8 cellular contexts compared by ENCODE assay signal in the genomic region with DNA sequence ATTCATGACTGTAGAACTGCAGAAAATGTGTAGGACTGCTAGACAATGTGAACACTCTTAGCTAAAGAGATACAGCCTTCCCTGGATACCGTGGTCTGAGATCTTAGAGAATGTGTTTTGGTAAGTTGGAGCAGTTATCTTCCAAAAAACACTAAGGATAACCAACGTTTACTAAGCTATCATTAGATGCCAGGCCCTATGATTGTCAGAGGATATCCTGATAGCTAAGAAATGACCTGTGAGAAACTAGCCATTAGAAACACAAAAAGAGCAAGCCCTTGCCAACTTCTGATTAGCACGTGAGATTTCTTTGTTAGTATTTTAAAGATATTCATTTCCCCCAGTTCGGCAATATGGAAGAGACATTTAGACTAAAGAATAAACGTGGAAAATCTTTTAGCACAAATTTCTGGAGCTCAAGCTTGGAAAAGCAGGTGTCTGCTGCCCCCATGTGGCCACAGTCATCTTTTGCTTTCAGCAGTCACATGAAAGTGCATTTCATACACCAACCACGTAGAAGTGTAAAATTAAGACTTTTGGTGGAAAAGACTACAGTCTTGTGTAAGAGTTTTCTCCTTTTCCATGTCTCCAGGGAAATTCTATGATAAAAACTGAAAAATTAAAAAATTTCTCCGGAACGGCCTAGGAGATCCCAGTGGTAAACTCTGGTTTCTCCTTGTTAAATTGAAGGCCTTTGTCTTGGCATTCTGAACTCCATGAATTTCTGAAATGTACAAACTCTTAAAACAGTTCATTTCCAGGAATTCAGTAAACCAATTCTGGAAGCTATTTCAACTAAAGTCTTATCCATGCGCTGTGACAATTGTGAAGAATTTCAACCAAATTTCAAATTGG.
DNase-seq lines count a peak whose midpoint lies in the region; ATAC-seq and TF ChIP-seq lines count a peak whose summit lies in the region.

No MANE protein-coding gene starts in this region.

- H3K9ac ChIP-seq in smooth muscle cell (ENCODE audit: low read depth): no peak overlapping the region

- H3K36me3 ChIP-seq in smooth muscle cell (ENCODE audit: low read depth): no peaks in the 10 kb centered on the region

- H3K4me2 ChIP-seq in smooth muscle cell: no peak overlapping the region

- no peak overlapping the region for H2AFZ ChIP-seq in smooth muscle cell (ENCODE audit: low read depth)

- no peaks in the 10 kb centered on the region for H3K27me3 ChIP-seq in smooth muscle cell (ENCODE audit: low read depth)

- H4K20me1 ChIP-seq in smooth muscle cell (ENCODE audit: low read depth): no peaks in the 10 kb centered on the region

- ATAC-seq in GM21367 (IDR thresholded peaks at IDR 0.05; ENCODE audit: unreplicated experiment) (no peak), HG02642 (IDR thresholded peaks at IDR 0.05; ENCODE audit: poor library complexity, unreplicated experiment) (no peak)

- WGBS in smooth muscle cell (ENCODE audit: low lambda C conversion rate): 25% methylated on average over 9 of the region's 9 CpGs

- H3K9me3 ChIP-seq in smooth muscle cell (replicated peaks; ENCODE audit: low read depth): no peaks in the 10 kb centered on the region

- DNase-seq in EH (ENCODE audit: low read depth): peak; percentile 65
- peak; percentile 6 for DNase-seq in KG1 (lab: John Stamatoyannopoulos, UW)
- peak; percentile 53 for DNase-seq in T follicular helper cell (ENCODE audit: low read depth)
- peak in 52 of 58 donors; percentile 0 to 88 (median 19) for DNase-seq in anterior cingulate cortex (lab: John Stamatoyannopoulos, UW)
- peak; percentile 2 to 21 for DNase-seq in hippocampal formation (lab: John Stamatoyannopoulos, UW)
- DNase-seq in smooth muscle cell (lab: John Stamatoyannopoulos, UW; ENCODE audit: unreplicated experiment): peak; percentile 13

- no peaks in the 10 kb centered on the region for H3K79me2 ChIP-seq in smooth muscle cell (ENCODE audit: low read depth)

- H3K27ac ChIP-seq in smooth muscle cell (ENCODE audit: low read depth): no peak overlapping the region

- H3K4me1 ChIP-seq in smooth muscle cell (ENCODE audit: low read depth): no peaks in the 10 kb centered on the region

- no peak overlapping the region for H3K4me3 ChIP-seq in smooth muscle cell

- H3F3A ChIP-seq in smooth muscle cell (ENCODE audit: low read depth): no peaks in the 10 kb centered on the region

- peak; percentile 80 for TF ChIP-seq CTCF in smooth muscle cell (IDR thresholded peaks at IDR 0.05; ENCODE audit: borderline replicate concordance, insufficient read depth, poor library complexity, severe bottlenecking)

Comparison
In these comparisons a context has a peak if more than half of its experiments do, and no peak if none do; other contexts are left out.
1. DNase-seq: peak in every context shown above with its lines; median percentile 65 in EH; 53 in T follicular helper cell; 19 in anterior cingulate cortex; 13 in smooth muscle cell; 12 in hippocampal formation; 6 in KG1.